In the genomic region with DNA sequence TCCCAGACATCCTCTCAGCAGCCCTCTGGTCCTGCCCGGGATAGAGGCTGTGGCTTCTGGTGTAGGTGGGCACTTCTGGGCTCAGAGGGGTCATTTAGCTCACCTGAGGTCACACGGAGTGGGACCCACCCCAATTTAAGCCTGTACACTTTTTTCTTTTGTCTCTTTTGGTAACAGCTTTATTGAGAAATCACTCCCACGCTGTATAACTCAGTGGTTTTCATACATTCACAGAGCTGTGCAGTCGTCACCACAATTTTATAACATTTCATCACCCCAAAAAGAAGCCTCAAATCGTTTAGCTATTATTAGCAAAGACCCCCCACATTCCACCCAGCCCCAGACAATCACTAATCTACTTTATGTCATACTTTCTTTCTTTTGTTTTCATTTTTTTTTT, we compare ENCODE assay signal across 2 cellular contexts.
TF ChIP-seq lines count a peak whose summit lies in the region.

No MANE protein-coding gene starts in this region.

TF ChIP-seq in WTC11, 78 proteins besides CTCF, POLR2A, EP300 and RAD21 (continued from another document):
- TF ChIP-seq RORB (CRISPR knock-in tag; IDR thresholded peaks at IDR 0.05) = no peak
- no peak for TF ChIP-seq SOX15 (CRISPR knock-in tag; IDR thresholded peaks at IDR 0.05)
- TF ChIP-seq, protein P1, sequence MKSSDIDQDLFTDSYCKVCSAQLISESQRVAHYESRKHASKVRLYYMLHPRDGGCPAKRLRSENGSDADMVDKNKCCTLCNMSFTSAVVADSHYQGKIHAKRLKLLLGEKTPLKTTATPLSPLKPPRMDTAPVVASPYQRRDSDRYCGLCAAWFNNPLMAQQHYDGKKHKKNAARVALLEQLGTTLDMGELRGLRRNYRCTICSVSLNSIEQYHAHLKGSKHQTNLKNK (CRISPR knock-in tag; IDR thresholded peaks at IDR 0.05) = no peak
- no peak for TF ChIP-seq FOXP4 (CRISPR knock-in tag; IDR thresholded peaks at IDR 0.05)
- TF ChIP-seq NFYB (CRISPR knock-in tag; conservative IDR thresholded peaks at IDR 0.05; ENCODE audit: low read depth) = no peak
- TF ChIP-seq ATF2 (CRISPR knock-in tag; IDR thresholded peaks at IDR 0.05; ENCODE audit: borderline replicate concordance, low read depth) = no peak
- TF ChIP-seq, protein P2, sequence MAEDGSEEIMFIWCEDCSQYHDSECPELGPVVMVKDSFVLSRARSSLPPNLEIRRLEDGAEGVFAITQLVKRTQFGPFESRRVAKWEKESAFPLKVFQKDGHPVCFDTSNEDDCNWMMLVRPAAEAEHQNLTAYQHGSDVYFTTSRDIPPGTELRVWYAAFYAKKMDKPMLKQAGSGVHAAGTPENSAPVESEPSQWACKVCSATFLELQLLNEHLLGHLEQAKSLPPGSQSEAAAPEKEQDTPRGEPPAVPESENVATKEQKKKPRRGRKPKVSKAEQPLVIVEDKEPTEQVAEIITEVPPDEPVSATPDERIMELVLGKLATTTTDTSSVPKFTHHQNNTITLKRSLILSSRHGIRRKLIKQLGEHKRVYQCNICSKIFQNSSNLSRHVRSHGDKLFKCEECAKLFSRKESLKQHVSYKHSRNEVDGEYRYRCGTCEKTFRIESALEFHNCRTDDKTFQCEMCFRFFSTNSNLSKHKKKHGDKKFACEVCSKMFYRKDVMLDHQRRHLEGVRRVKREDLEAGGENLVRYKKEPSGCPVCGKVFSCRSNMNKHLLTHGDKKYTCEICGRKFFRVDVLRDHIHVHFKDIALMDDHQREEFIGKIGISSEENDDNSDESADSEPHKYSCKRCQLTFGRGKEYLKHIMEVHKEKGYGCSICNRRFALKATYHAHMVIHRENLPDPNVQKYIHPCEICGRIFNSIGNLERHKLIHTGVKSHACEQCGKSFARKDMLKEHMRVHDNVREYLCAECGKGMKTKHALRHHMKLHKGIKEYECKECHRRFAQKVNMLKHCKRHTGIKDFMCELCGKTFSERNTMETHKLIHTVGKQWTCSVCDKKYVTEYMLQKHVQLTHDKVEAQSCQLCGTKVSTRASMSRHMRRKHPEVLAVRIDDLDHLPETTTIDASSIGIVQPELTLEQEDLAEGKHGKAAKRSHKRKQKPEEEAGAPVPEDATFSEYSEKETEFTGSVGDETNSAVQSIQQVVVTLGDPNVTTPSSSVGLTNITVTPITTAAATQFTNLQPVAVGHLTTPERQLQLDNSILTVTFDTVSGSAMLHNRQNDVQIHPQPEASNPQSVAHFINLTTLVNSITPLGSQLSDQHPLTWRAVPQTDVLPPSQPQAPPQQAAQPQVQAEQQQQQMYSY (CRISPR knock-in tag; IDR thresholded peaks at IDR 0.05) = no peak
- no peak for TF ChIP-seq IRF1 (CRISPR knock-in tag; IDR thresholded peaks at IDR 0.05)
TF ChIP-seq in WTC11: peak in this region for 0.

TF ChIP-seq in HepG2, 621 proteins besides CTCF, POLR2A, EP300 and RAD21 (continues in another document):
- TF ChIP-seq ZNF407 (CRISPR knock-in tag; IDR thresholded peaks at IDR 0.05; ENCODE audit: not compliant biosample characterization) (no peak), KLF16 (CRISPR knock-in tag; IDR thresholded peaks at IDR 0.05) (no peak), MTA3 (CRISPR knock-in tag; IDR thresholded peaks at IDR 0.05) (no peak), SKI (IDR thresholded peaks at IDR 0.05; ENCODE audit: partially characterized antibody) (no peak), ZNF142 (CRISPR knock-in tag; IDR thresholded peaks at IDR 0.05) (no peak), IRX3 (CRISPR knock-in tag; IDR thresholded peaks at IDR 0.05; ENCODE audit: borderline replicate concordance, low read depth) (no peak), ZBTB26 (CRISPR knock-in tag; IDR thresholded peaks at IDR 0.05; ENCODE audit: borderline replicate concordance) (no peak), PLSCR1 (CRISPR knock-in tag; IDR thresholded peaks at IDR 0.05; ENCODE audit: borderline replicate concordance) (no peak), U2AF1 (optimal IDR thresholded peaks at IDR 0.05; ENCODE audit: low read depth, low read length) (no peak), SNRNP70 (IDR thresholded peaks at IDR 0.05; ENCODE audit: low read depth, low read length) (no peak), IKZF5 (CRISPR knock-in tag; IDR thresholded peaks at IDR 0.05) (no peak), ZNF260 (CRISPR knock-in tag; IDR thresholded peaks at IDR 0.05; ENCODE audit: borderline replicate concordance, low read depth) (no peak), ZNF724P (CRISPR knock-in tag; IDR thresholded peaks at IDR 0.05; ENCODE audit: borderline replicate concordance) (no peak), ZNF296 (CRISPR knock-in tag; conservative IDR thresholded peaks at IDR 0.05) (no peak)
- TF ChIP-seq, protein P3, sequence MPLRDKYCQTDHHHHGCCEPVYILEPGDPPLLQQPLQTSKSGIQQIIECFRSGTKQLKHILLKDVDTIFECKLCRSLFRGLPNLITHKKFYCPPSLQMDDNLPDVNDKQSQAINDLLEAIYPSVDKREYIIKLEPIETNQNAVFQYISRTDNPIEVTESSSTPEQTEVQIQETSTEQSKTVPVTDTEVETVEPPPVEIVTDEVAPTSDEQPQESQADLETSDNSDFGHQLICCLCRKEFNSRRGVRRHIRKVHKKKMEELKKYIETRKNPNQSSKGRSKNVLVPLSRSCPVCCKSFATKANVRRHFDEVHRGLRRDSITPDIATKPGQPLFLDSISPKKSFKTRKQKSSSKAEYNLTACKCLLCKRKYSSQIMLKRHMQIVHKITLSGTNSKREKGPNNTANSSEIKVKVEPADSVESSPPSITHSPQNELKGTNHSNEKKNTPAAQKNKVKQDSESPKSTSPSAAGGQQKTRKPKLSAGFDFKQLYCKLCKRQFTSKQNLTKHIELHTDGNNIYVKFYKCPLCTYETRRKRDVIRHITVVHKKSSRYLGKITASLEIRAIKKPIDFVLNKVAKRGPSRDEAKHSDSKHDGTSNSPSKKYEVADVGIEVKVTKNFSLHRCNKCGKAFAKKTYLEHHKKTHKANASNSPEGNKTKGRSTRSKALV (CRISPR knock-in tag; IDR thresholded peaks at IDR 0.05) = no peak
- TF ChIP-seq, protein P4, sequence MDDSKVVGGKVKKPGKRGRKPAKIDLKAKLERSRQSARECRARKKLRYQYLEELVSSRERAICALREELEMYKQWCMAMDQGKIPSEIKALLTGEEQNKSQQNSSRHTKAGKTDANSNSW (CRISPR knock-in tag; IDR thresholded peaks at IDR 0.05; ENCODE audit: borderline replicate concordance) = no peak
- TF ChIP-seq, protein P5, sequence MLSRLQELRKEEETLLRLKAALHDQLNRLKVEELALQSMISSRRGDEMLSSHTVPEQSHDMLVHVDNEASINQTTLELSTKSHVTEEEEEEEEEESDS (CRISPR knock-in tag; IDR thresholded peaks at IDR 0.05; ENCODE audit: borderline replicate concordance) = no peak
